Comparison of ENCODE assay signal across 1 cellular context in genomic region chr4:77156912-77157858, GRCh38.
TF ChIP-seq lines count a peak whose summit lies in the region.

A gene with protein sequence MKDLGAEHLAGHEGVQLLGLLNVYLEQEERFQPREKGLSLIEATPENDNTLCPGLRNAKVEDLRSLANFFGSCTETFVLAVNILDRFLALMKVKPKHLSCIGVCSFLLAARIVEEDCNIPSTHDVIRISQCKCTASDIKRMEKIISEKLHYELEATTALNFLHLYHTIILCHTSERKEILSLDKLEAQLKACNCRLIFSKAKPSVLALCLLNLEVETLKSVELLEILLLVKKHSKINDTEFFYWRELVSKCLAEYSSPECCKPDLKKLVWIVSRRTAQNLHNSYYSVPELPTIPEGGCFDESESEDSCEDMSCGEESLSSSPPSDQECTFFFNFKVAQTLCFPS (plus strand): TSS chr4:77157207. CDS start chr4:77158533, 1,326 bp downstream.

TF ChIP-seq in GM23338, 12 proteins besides CTCF, POLR2A, EP300 and RAD21 (continued from another document):
- TF ChIP-seq, protein P1, sequence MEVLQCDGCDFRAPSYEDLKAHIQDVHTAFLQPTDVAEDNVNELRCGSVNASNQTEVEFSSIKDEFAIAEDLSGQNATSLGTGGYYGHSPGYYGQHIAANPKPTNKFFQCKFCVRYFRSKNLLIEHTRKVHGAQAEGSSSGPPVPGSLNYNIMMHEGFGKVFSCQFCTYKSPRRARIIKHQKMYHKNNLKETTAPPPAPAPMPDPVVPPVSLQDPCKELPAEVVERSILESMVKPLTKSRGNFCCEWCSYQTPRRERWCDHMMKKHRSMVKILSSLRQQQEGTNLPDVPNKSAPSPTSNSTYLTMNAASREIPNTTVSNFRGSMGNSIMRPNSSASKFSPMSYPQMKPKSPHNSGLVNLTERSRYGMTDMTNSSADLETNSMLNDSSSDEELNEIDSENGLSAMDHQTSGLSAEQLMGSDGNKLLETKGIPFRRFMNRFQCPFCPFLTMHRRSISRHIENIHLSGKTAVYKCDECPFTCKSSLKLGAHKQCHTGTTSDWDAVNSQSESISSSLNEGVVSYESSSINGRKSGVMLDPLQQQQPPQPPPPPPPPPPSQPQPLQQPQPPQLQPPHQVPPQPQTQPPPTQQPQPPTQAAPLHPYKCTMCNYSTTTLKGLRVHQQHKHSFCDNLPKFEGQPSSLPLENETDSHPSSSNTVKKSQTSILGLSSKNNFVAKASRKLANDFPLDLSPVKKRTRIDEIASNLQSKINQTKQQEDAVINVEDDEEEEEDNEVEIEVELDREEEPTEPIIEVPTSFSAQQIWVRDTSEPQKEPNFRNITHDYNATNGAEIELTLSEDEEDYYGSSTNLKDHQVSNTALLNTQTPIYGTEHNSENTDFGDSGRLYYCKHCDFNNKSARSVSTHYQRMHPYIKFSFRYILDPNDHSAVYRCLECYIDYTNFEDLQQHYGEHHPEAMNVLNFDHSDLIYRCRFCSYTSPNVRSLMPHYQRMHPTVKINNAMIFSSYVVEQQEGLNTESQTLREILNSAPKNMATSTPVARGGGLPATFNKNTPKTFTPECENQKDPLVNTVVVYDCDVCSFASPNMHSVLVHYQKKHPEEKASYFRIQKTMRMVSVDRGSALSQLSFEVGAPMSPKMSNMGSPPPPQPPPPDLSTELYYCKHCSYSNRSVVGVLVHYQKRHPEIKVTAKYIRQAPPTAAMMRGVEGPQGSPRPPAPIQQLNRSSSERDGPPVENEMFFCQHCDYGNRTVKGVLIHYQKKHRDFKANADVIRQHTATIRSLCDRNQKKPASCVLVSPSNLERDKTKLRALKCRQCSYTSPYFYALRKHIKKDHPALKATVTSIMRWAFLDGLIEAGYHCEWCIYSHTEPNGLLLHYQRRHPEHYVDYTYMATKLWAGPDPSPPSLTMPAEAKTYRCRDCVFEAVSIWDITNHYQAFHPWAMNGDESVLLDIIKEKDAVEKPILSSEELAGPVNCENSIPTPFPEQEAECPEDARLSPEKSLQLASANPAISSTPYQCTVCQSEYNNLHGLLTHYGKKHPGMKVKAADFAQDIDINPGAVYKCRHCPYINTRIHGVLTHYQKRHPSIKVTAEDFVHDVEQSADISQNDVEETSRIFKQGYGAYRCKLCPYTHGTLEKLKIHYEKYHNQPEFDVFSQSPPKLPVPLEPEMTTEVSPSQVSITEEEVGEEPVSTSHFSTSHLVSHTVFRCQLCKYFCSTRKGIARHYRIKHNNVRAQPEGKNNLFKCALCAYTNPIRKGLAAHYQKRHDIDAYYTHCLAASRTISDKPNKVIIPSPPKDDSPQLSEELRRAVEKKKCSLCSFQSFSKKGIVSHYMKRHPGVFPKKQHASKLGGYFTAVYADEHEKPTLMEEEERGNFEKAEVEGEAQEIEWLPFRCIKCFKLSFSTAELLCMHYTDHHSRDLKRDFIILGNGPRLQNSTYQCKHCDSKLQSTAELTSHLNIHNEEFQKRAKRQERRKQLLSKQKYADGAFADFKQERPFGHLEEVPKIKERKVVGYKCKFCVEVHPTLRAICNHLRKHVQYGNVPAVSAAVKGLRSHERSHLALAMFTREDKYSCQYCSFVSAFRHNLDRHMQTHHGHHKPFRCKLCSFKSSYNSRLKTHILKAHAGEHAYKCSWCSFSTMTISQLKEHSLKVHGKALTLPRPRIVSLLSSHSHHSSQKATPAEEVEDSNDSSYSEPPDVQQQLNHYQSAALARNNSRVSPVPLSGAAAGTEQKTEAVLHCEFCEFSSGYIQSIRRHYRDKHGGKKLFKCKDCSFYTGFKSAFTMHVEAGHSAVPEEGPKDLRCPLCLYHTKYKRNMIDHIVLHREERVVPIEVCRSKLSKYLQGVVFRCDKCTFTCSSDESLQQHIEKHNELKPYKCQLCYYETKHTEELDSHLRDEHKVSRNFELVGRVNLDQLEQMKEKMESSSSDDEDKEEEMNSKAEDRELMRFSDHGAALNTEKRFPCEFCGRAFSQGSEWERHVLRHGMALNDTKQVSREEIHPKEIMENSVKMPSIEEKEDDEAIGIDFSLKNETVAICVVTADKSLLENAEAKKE (CRISPR knock-in tag; IDR thresholded peaks at IDR 0.05), result no peak
- TF ChIP-seq ZNF331 (CRISPR knock-in tag; IDR thresholded peaks at IDR 0.05; ENCODE audit: low read depth) (no peak), EZH2phosphoT487 (IDR thresholded peaks at IDR 0.05; ENCODE audit: unreplicated experiment) (no peak), JUNB (IDR thresholded peaks at IDR 0.05; ENCODE audit: unreplicated experiment) (no peak), ZNF114 (CRISPR knock-in tag; IDR thresholded peaks at IDR 0.05) (no peak), STAT1 (IDR thresholded peaks at IDR 0.05; ENCODE audit: unreplicated experiment) (no peak), EZH2 (IDR thresholded peaks at IDR 0.05; ENCODE audit: low read depth, unreplicated experiment) (no peak), ETS1 (IDR thresholded peaks at IDR 0.05) (no peak)
- TF ChIP-seq, protein P2, sequence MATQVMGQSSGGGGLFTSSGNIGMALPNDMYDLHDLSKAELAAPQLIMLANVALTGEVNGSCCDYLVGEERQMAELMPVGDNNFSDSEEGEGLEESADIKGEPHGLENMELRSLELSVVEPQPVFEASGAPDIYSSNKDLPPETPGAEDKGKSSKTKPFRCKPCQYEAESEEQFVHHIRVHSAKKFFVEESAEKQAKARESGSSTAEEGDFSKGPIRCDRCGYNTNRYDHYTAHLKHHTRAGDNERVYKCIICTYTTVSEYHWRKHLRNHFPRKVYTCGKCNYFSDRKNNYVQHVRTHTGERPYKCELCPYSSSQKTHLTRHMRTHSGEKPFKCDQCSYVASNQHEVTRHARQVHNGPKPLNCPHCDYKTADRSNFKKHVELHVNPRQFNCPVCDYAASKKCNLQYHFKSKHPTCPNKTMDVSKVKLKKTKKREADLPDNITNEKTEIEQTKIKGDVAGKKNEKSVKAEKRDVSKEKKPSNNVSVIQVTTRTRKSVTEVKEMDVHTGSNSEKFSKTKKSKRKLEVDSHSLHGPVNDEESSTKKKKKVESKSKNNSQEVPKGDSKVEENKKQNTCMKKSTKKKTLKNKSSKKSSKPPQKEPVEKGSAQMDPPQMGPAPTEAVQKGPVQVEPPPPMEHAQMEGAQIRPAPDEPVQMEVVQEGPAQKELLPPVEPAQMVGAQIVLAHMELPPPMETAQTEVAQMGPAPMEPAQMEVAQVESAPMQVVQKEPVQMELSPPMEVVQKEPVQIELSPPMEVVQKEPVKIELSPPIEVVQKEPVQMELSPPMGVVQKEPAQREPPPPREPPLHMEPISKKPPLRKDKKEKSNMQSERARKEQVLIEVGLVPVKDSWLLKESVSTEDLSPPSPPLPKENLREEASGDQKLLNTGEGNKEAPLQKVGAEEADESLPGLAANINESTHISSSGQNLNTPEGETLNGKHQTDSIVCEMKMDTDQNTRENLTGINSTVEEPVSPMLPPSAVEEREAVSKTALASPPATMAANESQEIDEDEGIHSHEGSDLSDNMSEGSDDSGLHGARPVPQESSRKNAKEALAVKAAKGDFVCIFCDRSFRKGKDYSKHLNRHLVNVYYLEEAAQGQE (IDR thresholded peaks at IDR 0.05; ENCODE audit: unreplicated experiment), result no peak
TF ChIP-seq in GM23338: peak in this region for 2.
